10 cellular contexts compared by ENCODE assay signal in genomic region chr9:22240619-22241018, GRCh38.
DNase-seq lines count a peak whose midpoint lies in the region; ATAC-seq and TF ChIP-seq lines count a peak whose summit lies in the region.
"Had no signal": no experiment of that assay in that cellular context is flagged by ENCODE, and none has a peak within 500 bp of the region (broad histone marks: within the 10 kb centered on the region; RNA-seq: fewer than 3 reads in every experiment).

No MANE protein-coding gene starts in this region.

- CTCF ChIA-PET in activated naive CD4-positive, alpha-beta T cell treated with anti-CD3 and anti-CD28 coated beads, Interleukin-2, amount 10 ng/mL, durations not matched to agents 7 days and 5 days (lab: Charles Lee) = interaction anchor here (1.0 to 3.2 kb wide), 4 partner anchors 13 to 428 kb away, joined by 4 to 17 read pairs (median 5); no protein-coding TSS in a partner anchor

- DNase-seq in activated naive CD4-positive, alpha-beta T cell treated with anti-CD3 and anti-CD28 coated beads, Interleukin-2, amount 50 U/mL, for 72 hours (ENCODE audit: low spot score in 2 of 2) = no peak
- DNase-seq in activated naive CD4-positive, alpha-beta T cell treated with anti-CD3 and anti-CD28 coated beads, Interleukin-2, amount 10 ng/mL, durations not matched to agents 7 days and 5 days = no peak
- DNase-seq in stimulated activated naive CD8-positive, alpha-beta T cell treated with anti-CD3 and anti-CD28 coated beads, Interleukin-15, amount 100 ng/mL, for 72 hours = peak; percentile 16 to 18
- DNase-seq in NCI-H1436 treated with DMSO at 0.1 percent for 48 hours (lab: John Stamatoyannopoulos, UW) (no peak), upper lobe of right lung (no peak)
- no peak for DNase-seq in activated effector memory CD4-positive, alpha-beta T cell treated with anti-CD3 and anti-CD28 coated beads, Interleukin-2, amount 50 U/mL, for 16 hours
- DNase-seq: DND-41 had no signal

- no peaks in the 10 kb centered on the region for H3K4me1 ChIP-seq in upper lobe of right lung

- H3K4me1 Mint-ChIP-seq in activated naive CD4-positive, alpha-beta T cell treated with anti-CD3 and anti-CD28 coated beads, Interleukin-2, amount 10 ng/mL, durations not matched to agents 7 days and 5 days = peaks cover 42% of the 10 kb centered on the region
- H3K4me1 Mint-ChIP-seq in activated T-helper 17 cell treated with anti-CD3 and anti-CD28 coated beads, Interleukin-2, amount 50 U/mL, for 72 hours = peaks cover 22% of the 10 kb centered on the region
- H3K4me1 Mint-ChIP-seq in stimulated activated naive CD8-positive, alpha-beta T cell treated with anti-CD3 and anti-CD28 coated beads, Interleukin-15, amount 100 ng/mL, for 72 hours = peaks cover 61% of the 10 kb centered on the region

- no peaks in the 10 kb centered on the region for H3K9me3 Mint-ChIP-seq in activated naive CD4-positive, alpha-beta T cell treated with anti-CD3 and anti-CD28 coated beads, Interleukin-2, amount 50 U/mL, for 72 hours
- no peaks in the 10 kb centered on the region for H3K9me3 Mint-ChIP-seq in activated naive CD4-positive, alpha-beta T cell treated with anti-CD3 and anti-CD28 coated beads, Interleukin-2, amount 10 ng/mL, durations not matched to agents 7 days and 5 days
- H3K9me3 Mint-ChIP-seq in activated T-helper 17 cell treated with anti-CD3 and anti-CD28 coated beads, Interleukin-2, amount 50 U/mL, for 72 hours = no peaks in the 10 kb centered on the region
- H3K9me3 Mint-ChIP-seq in stimulated activated naive CD8-positive, alpha-beta T cell treated with anti-CD3 and anti-CD28 coated beads, Interleukin-15, amount 100 ng/mL, for 72 hours = no peaks in the 10 kb centered on the region

- intact Hi-C loops in upper lobe of right lung (cut with DNase I) = loop anchor here (5.0 kb wide), 1 partner anchor 428 kb away; no protein-coding TSS in a partner anchor

- H3K36me3 ChIP-seq in upper lobe of right lung = no peaks in the 10 kb centered on the region
- H3K36me3 ChIP-seq: neutrophil had no signal

- H3K27ac Mint-ChIP-seq in activated naive CD4-positive, alpha-beta T cell treated with anti-CD3 and anti-CD28 coated beads, Interleukin-2, amount 50 U/mL, for 72 hours = no peak overlapping the region
- no peak overlapping the region for H3K27ac Mint-ChIP-seq in activated naive CD4-positive, alpha-beta T cell treated with anti-CD3 and anti-CD28 coated beads, Interleukin-2, amount 10 ng/mL, durations not matched to agents 7 days and 5 days
- H3K27ac Mint-ChIP-seq in activated T-helper 17 cell treated with anti-CD3 and anti-CD28 coated beads, Interleukin-2, amount 50 U/mL, for 72 hours = peak overlapping the region; percentile 71
- H3K27ac Mint-ChIP-seq in stimulated activated naive CD8-positive, alpha-beta T cell treated with anti-CD3 and anti-CD28 coated beads, Interleukin-15, amount 100 ng/mL, for 72 hours = no peak overlapping the region

- H3K27me3 ChIP-seq in upper lobe of right lung = no peaks in the 10 kb centered on the region

- no peak for TF ChIP-seq CTCF in upper lobe of right lung (IDR thresholded peaks at IDR 0.05)

- H3K27me3 Mint-ChIP-seq in activated naive CD4-positive, alpha-beta T cell treated with anti-CD3 and anti-CD28 coated beads, Interleukin-2, amount 10 ng/mL, durations not matched to agents 7 days and 5 days = peaks cover 24% of the 10 kb centered on the region
- H3K27me3 Mint-ChIP-seq in activated T-helper 17 cell treated with anti-CD3 and anti-CD28 coated beads, Interleukin-2, amount 50 U/mL, for 72 hours = peaks cover 3% of the 10 kb centered on the region
- H3K27me3 Mint-ChIP-seq in stimulated activated naive CD8-positive, alpha-beta T cell treated with anti-CD3 and anti-CD28 coated beads, Interleukin-15, amount 100 ng/mL, for 72 hours = peaks cover 18% of the 10 kb centered on the region

- H3K4me3 Mint-ChIP-seq in activated naive CD4-positive, alpha-beta T cell treated with anti-CD3 and anti-CD28 coated beads, Interleukin-2, amount 10 ng/mL, durations not matched to agents 7 days and 5 days = no peak overlapping the region
- peak overlapping the region; percentile 7 for H3K4me3 Mint-ChIP-seq in activated T-helper 17 cell treated with anti-CD3 and anti-CD28 coated beads, Interleukin-2, amount 50 U/mL, for 72 hours
- peak overlapping the region; percentile 57 to 65 for H3K4me3 Mint-ChIP-seq in stimulated activated naive CD8-positive, alpha-beta T cell treated with anti-CD3 and anti-CD28 coated beads, Interleukin-15, amount 100 ng/mL, for 72 hours

- H3K9me3 ChIP-seq in upper lobe of right lung = no peaks in the 10 kb centered on the region
- H3K9me3 ChIP-seq: neutrophil had no signal

- H3K4me3 ChIP-seq in upper lobe of right lung = no peak overlapping the region

- peak; percentile 72 to 85 for ATAC-seq in activated naive CD4-positive, alpha-beta T cell treated with anti-CD3 and anti-CD28 coated beads, Interleukin-2, amount 50 U/mL, for 72 hours
- peak; percentile 71 for ATAC-seq in HG03039 (IDR thresholded peaks at IDR 0.05; ENCODE audit: unreplicated experiment)
- peak; percentile 75 for ATAC-seq in activated T-helper 17 cell treated with anti-CD3 and anti-CD28 coated beads, Interleukin-2, amount 50 U/mL, for 72 hours (replicated peaks)
- ATAC-seq in stimulated activated naive CD8-positive, alpha-beta T cell treated with anti-CD3 and anti-CD28 coated beads, Interleukin-15, amount 100 ng/mL, for 72 hours = peak; percentile 80
- ATAC-seq in upper lobe of right lung = no peak

- no peaks in the 10 kb centered on the region for H3K36me3 Mint-ChIP-seq in activated naive CD4-positive, alpha-beta T cell treated with anti-CD3 and anti-CD28 coated beads, Interleukin-2, amount 50 U/mL, for 72 hours
- no peaks in the 10 kb centered on the region for H3K36me3 Mint-ChIP-seq in activated naive CD4-positive, alpha-beta T cell treated with anti-CD3 and anti-CD28 coated beads, Interleukin-2, amount 10 ng/mL, durations not matched to agents 7 days and 5 days
- no peaks in the 10 kb centered on the region for H3K36me3 Mint-ChIP-seq in activated T-helper 17 cell treated with anti-CD3 and anti-CD28 coated beads, Interleukin-2, amount 50 U/mL, for 72 hours (ENCODE audit: low read depth)

- no peak overlapping the region for H3K27ac ChIP-seq in upper lobe of right lung
- H3K27ac ChIP-seq: neutrophil had no signal

Comparison
In these comparisons a context has a peak if more than half of its experiments do, and no peak if none do; other contexts are left out.
1. DNase-seq: peak in stimulated activated naive CD8-positive, alpha-beta T cell treated with anti-CD3 and anti-CD28 coated beads, Interleukin-15, amount 100 ng/mL, for 72 hours (2 of 2); none in activated naive CD4-positive, alpha-beta T cell treated with anti-CD3 and anti-CD28 coated beads, Interleukin-2, amount 50 U/mL, for 72 hours (0 of 2), activated naive CD4-positive, alpha-beta T cell treated with anti-CD3 and anti-CD28 coated beads, Interleukin-2, amount 10 ng/mL, durations not matched to agents 7 days and 5 days (single experiment), NCI-H1436 treated with DMSO at 0.1 percent for 48 hours (single experiment), activated effector memory CD4-positive, alpha-beta T cell treated with anti-CD3 and anti-CD28 coated beads, Interleukin-2, amount 50 U/mL, for 16 hours (single experiment) and upper lobe of right lung (single experiment).